Comparison of ENCODE assay signal across 8 cellular contexts in the genomic region with DNA sequence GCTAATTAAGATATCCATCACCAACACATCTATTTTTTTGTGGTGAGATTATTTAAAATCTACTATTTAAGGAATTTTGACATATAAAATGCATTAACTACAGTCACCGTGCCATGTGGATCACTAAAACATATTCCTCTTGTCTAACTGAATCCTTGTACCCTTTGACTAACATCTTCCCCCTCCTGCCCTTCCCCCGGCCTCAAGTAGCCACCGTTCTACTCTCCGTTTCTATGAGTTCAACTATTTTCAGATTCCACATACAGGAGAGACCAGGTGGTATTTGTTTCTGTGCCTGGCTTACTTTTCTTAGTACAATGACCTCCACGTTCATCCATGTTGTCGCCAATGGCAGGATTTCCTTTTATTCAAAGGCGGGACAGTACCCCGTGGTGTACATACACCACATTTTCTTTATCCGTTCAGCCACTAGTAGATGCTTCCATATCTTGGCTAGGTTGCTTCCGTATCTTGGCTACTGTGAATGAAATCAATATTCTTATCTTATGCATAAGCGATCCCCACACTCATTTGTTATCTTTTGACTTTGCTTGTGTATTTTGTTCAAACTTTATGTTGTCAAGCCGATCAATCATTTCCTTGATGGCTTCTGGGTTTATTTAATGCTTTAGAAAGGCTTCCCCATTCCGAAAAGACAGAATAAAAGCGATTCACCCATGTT.
A peak's percentile ranks its signal among the peaks of the same experiment; 100 is the strongest.
DNase-seq lines count a peak whose midpoint lies in the region; ATAC-seq and TF ChIP-seq lines count a peak whose summit lies in the region.

No MANE protein-coding gene starts in this region.

- no peak for TF ChIP-seq CTCF in dorsolateral prefrontal cortex (IDR thresholded peaks at IDR 0.05 in 54 of 56, conservative IDR thresholded peaks at IDR 0.05 in 2 of 56; ENCODE audit: low read depth in 1 of 56, partially characterized antibody in 56 of 56)

- DNase-seq in stimulated activated naive CD8-positive, alpha-beta T cell treated with anti-CD3 and anti-CD28 coated beads, Interleukin-15, Interleukin-2, amounts not matched to agents 100 U/mL and 50 U/mL, for 24 hours = no peak
- DNase-seq in dorsolateral prefrontal cortex = no peak
- DNase-seq in SHP77 (lab: John Stamatoyannopoulos, UW) = no peak

- ATAC-seq in stimulated activated naive CD8-positive, alpha-beta T cell treated with anti-CD3 and anti-CD28 coated beads, Interleukin-15, Interleukin-2, amounts not matched to agents 100 U/mL and 50 U/mL, for 24 hours = no peak
- ATAC-seq in GM21390 (IDR thresholded peaks at IDR 0.05; ENCODE audit: unreplicated experiment) (no peak), HG02852 (IDR thresholded peaks at IDR 0.05; ENCODE audit: unreplicated experiment) (no peak)
- ATAC-seq in activated CD4-positive, CD25-positive, alpha-beta regulatory T cell treated with anti-CD3 and anti-CD28 coated beads, Interleukin-2, amount 50 U/mL, for 24 hours = no peak

- H3K27ac ChIP-seq in dorsolateral prefrontal cortex (peak overlapping the region in 29 of 59 donors; percentile 15 to 86 (median 48)), muscle layer of colon (ENCODE audit: low read depth, low read length) (peak overlapping the region; percentile 50)

- H3K9me3 ChIP-seq in muscle layer of colon (ENCODE audit: low read length) = no peaks in the 10 kb centered on the region

- H3K4me3 ChIP-seq in dorsolateral prefrontal cortex (peak overlapping the region; percentile 36 to 88 (median 67)), muscle layer of colon (ENCODE audit: low read depth in 1 of 2, low read length in 2 of 2) (peak overlapping the region; percentile 67 to 75)

- peaks cover 5% of the 10 kb centered on the region for H3K4me1 ChIP-seq in muscle layer of colon (ENCODE audit: insufficient read depth, low read length)

- H3K9me3 Mint-ChIP-seq in stimulated activated naive CD8-positive, alpha-beta T cell treated with anti-CD3 and anti-CD28 coated beads, Interleukin-15, Interleukin-2, amounts not matched to agents 100 ng/mL and 50 ng/mL, for 24 hours = no peaks in the 10 kb centered on the region

- no peaks in the 10 kb centered on the region for H3K36me3 Mint-ChIP-seq in stimulated activated naive CD8-positive, alpha-beta T cell treated with anti-CD3 and anti-CD28 coated beads, Interleukin-15, Interleukin-2, amounts not matched to agents 100 ng/mL and 50 ng/mL, for 24 hours (ENCODE audit: low read depth)

- intact Hi-C loops in dorsolateral prefrontal cortex (cut with DNase I) = loop anchor here (1.0 to 10.0 kb wide), 6 partner anchors 54 to 466 kb away; partner anchors contain the start of genes DHRS7B (in 2 of the 2), MAP2K3 (in 1 of the 2) and USP22 (in 1 of the 2)

- peak overlapping the region; percentile 14 for H3K27ac Mint-ChIP-seq in stimulated activated naive CD8-positive, alpha-beta T cell treated with anti-CD3 and anti-CD28 coated beads, Interleukin-15, Interleukin-2, amounts not matched to agents 100 ng/mL and 50 ng/mL, for 24 hours

- peak overlapping the region; percentile 61 for H3K9ac ChIP-seq in muscle layer of colon (ENCODE audit: low read length)

- H3K36me3 ChIP-seq in muscle layer of colon (ENCODE audit: insufficient read depth, low read length) = no peaks in the 10 kb centered on the region

- peaks cover 11% of the 10 kb centered on the region for H3K4me1 Mint-ChIP-seq in stimulated activated naive CD8-positive, alpha-beta T cell treated with anti-CD3 and anti-CD28 coated beads, Interleukin-15, Interleukin-2, amounts not matched to agents 100 ng/mL and 50 ng/mL, for 24 hours (ENCODE audit: low read depth)

- H3K4me3 Mint-ChIP-seq in stimulated activated naive CD8-positive, alpha-beta T cell treated with anti-CD3 and anti-CD28 coated beads, Interleukin-15, Interleukin-2, amounts not matched to agents 100 ng/mL and 50 ng/mL, for 24 hours = peak overlapping the region; percentile 73

- H3K27me3 ChIP-seq in dorsolateral prefrontal cortex = no peaks in the 10 kb centered on the region
- no peaks in the 10 kb centered on the region for H3K27me3 ChIP-seq in muscle layer of colon (ENCODE audit: control insufficient read depth in 1 of 2, insufficient read depth in 2 of 2, low read length in 2 of 2)

- peaks cover 31% of the 10 kb centered on the region for H3K27me3 Mint-ChIP-seq in stimulated activated naive CD8-positive, alpha-beta T cell treated with anti-CD3 and anti-CD28 coated beads, Interleukin-15, Interleukin-2, amounts not matched to agents 100 ng/mL and 50 ng/mL, for 24 hours
